Comparison of ENCODE assay signal across 9 cellular contexts in the genomic region with DNA sequence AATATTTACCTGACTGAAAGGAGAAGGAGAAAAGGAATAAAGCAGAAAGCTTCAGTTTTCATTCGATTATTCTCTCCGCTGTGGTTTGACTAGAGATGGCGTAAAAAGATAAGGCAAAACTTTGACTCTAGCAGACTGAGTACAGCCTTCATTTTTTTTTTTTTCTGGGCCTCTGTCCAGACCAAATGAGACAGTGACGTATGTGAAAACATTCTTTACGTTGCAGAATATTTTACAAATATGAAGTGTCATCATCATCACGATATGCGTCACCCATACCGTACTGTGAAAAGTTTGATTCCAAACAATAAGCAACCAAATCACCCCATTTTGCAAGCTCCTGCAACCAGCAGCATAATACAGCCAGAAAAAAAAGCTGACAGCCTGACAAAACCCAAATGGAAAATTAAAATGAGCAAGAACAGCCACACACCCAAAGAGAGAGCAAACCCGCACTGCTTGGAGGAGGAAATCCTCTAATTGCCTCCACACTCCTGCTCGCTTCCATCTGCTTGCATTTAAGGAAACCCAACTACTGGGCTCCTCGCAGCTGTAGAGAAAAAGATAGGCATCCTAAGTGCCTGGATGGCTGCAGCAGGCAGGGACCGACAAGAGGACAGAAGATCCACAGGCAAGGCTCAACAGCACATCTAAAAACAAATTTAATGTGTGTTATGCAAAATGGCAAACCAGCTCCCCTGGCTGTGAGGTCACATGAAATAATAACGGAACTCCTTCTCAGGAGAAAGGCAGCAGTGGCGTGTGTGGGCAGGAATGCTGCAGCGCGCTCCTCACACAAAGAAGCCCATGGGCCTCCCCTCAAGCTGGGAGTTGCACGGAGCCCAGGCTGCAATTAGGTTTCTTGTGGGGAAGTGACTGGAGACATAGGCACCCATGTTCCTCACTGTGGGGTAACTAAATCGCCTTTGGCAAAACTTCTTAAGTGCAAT.
DNase-seq lines count a peak whose midpoint lies in the region; ATAC-seq and TF ChIP-seq lines count a peak whose summit lies in the region.
"Had no signal": no experiment of that assay in that cellular context is flagged by ENCODE, and none has a peak within 500 bp of the region (broad histone marks: within the 10 kb centered on the region; RNA-seq: fewer than 3 reads in every experiment).

No MANE protein-coding gene starts in this region.

- H3K4me3 Mint-ChIP-seq in nephron, result peak overlapping the region in 2 of 3 experiments; percentile 45 to 48

- peaks cover 49% of the 10 kb centered on the region for H3K4me1 ChIP-seq in ectodermal cell (ENCODE audit: control insufficient read depth, insufficient read depth, low read length)

- DNase-seq in AG10803 (ENCODE audit: low read depth) (peak; percentile 91), DMS114 treated with DMSO at 0.1 percent for 48 hours (lab: John Stamatoyannopoulos, UW; ENCODE audit: unreplicated experiment) (no peak)
- DNase-seq: MM.1S had no signal

- H3K4me1 Mint-ChIP-seq in nephron, result peaks cover 83% of the 10 kb centered on the region

- peak overlapping the region; percentile 56 for H3K27ac ChIP-seq in ectodermal cell (ENCODE audit: insufficient read depth, low read depth, low read length, poor library complexity, severe bottlenecking)

- no peaks in the 10 kb centered on the region for H3K9me3 Mint-ChIP-seq in nephron

- H3K4me3 ChIP-seq in AG10803 (ENCODE audit: low read length) (peak overlapping the region; percentile 46), ectodermal cell (ENCODE audit: insufficient read depth, low read depth, low read length) (no peak overlapping the region)

- no peak for TF ChIP-seq CTCF in AG10803 (conservative IDR thresholded peaks at IDR 0.05; ENCODE audit: low read length)
- no peak for TF ChIP-seq CTCF in nephron (IDR thresholded peaks at IDR 0.05; ENCODE audit: unreplicated experiment in 3 of 3)

- peak overlapping the region; percentile 84 to 93 (median 87) for H3K27ac Mint-ChIP-seq in nephron

- no peaks in the 10 kb centered on the region for H3K36me3 ChIP-seq in ectodermal cell (ENCODE audit: control insufficient read depth, insufficient read depth, low read length)

- ATAC-seq in SK-N-SH treated with all-trans-retinoic acid at 6 μM for 48 hours (peak; percentile 81), GM21390 (IDR thresholded peaks at IDR 0.05; ENCODE audit: unreplicated experiment) (no peak), GM18502 (IDR thresholded peaks at IDR 0.05; ENCODE audit: poor library complexity, unreplicated experiment) (no peak), GM21737 (IDR thresholded peaks at IDR 0.05; ENCODE audit: unreplicated experiment) (no peak)

- WGBS in ectodermal cell, 2 experiments, result 81% methylated on average over 18 of the region's 18 CpGs

- H3K27me3 Mint-ChIP-seq in nephron (ENCODE audit: low read depth), result no peaks in the 10 kb centered on the region

- H3K27me3 ChIP-seq in ectodermal cell (ENCODE audit: control insufficient read depth, insufficient read depth, low read length, poor library complexity, severe bottlenecking), result no peaks in the 10 kb centered on the region

- H3K9me3 ChIP-seq in ectodermal cell (ENCODE audit: control insufficient read depth, low read length), result no peaks in the 10 kb centered on the region

- peaks cover 15% of the 10 kb centered on the region for H3K36me3 Mint-ChIP-seq in nephron (ENCODE audit: low read depth)

TF ChIP-seq in SK-N-SH treated with all-trans-retinoic acid at 6 μM for 48 hours, 23 proteins besides CTCF, POLR2A, EP300 and RAD21:
- no peak for TF ChIP-seq ESRRG (CRISPR knock-in tag; IDR thresholded peaks at IDR 0.05)
- no peak for TF ChIP-seq CSDC2 (CRISPR knock-in tag; IDR thresholded peaks at IDR 0.05)
- peak; percentile 56; the same call in 1 of the 2 replicates for TF ChIP-seq TOX (CRISPR knock-in tag; IDR thresholded peaks at IDR 0.05; ENCODE audit: borderline replicate concordance)
- TF ChIP-seq CREB5 (CRISPR knock-in tag; IDR thresholded peaks at IDR 0.05; ENCODE audit: low read depth), result no peak
- no peak for TF ChIP-seq BACH2 (CRISPR knock-in tag; IDR thresholded peaks at IDR 0.05; ENCODE audit: borderline replicate concordance)
- TF ChIP-seq POU6F1 (CRISPR knock-in tag; IDR thresholded peaks at IDR 0.05; ENCODE audit: borderline replicate concordance, low read depth), result no peak
- TF ChIP-seq ZNF565 (CRISPR knock-in tag; conservative IDR thresholded peaks at IDR 0.05; ENCODE audit: low read depth), result no peak
- no peak for TF ChIP-seq ARNTL (CRISPR knock-in tag; IDR thresholded peaks at IDR 0.05; ENCODE audit: borderline replicate concordance, low read depth)
- TF ChIP-seq GLIS3 (CRISPR knock-in tag; IDR thresholded peaks at IDR 0.05), result no peak
- peak; percentile 16; the same call in 1 of the 2 replicates for TF ChIP-seq ISL1 (CRISPR knock-in tag; IDR thresholded peaks at IDR 0.05)
- no peak for TF ChIP-seq RARB (CRISPR knock-in tag; IDR thresholded peaks at IDR 0.05)
- no peak for TF ChIP-seq PPARA (CRISPR knock-in tag; IDR thresholded peaks at IDR 0.05; ENCODE audit: borderline replicate concordance)
- TF ChIP-seq, protein P1, sequence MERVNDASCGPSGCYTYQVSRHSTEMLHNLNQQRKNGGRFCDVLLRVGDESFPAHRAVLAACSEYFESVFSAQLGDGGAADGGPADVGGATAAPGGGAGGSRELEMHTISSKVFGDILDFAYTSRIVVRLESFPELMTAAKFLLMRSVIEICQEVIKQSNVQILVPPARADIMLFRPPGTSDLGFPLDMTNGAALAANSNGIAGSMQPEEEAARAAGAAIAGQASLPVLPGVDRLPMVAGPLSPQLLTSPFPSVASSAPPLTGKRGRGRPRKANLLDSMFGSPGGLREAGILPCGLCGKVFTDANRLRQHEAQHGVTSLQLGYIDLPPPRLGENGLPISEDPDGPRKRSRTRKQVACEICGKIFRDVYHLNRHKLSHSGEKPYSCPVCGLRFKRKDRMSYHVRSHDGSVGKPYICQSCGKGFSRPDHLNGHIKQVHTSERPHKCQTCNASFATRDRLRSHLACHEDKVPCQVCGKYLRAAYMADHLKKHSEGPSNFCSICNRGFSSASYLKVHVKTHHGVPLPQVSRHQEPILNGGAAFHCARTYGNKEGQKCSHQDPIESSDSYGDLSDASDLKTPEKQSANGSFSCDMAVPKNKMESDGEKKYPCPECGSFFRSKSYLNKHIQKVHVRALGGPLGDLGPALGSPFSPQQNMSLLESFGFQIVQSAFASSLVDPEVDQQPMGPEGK (CRISPR knock-in tag; IDR thresholded peaks at IDR 0.05; ENCODE audit: borderline replicate concordance), result no peak
- TF ChIP-seq, protein P2, sequence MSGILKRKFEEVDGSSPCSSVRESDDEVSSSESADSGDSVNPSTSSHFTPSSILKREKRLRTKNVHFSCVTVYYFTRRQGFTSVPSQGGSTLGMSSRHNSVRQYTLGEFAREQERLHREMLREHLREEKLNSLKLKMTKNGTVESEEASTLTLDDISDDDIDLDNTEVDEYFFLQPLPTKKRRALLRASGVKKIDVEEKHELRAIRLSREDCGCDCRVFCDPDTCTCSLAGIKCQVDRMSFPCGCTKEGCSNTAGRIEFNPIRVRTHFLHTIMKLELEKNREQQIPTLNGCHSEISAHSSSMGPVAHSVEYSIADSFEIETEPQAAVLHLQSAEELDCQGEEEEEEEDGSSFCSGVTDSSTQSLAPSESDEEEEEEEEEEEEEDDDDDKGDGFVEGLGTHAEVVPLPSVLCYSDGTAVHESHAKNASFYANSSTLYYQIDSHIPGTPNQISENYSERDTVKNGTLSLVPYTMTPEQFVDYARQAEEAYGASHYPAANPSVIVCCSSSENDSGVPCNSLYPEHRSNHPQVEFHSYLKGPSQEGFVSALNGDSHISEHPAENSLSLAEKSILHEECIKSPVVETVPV (CRISPR knock-in tag; IDR thresholded peaks at IDR 0.05), result no peak
- TF ChIP-seq OSR1 (CRISPR knock-in tag; IDR thresholded peaks at IDR 0.05), result no peak
- TF ChIP-seq ZNF70 (CRISPR knock-in tag; IDR thresholded peaks at IDR 0.05), result no peak
- TF ChIP-seq ZNF8 (CRISPR knock-in tag; IDR thresholded peaks at IDR 0.05), result no peak
- no peak for TF ChIP-seq ZFP3 (CRISPR knock-in tag; IDR thresholded peaks at IDR 0.05)
- TF ChIP-seq TCF4 (CRISPR knock-in tag; IDR thresholded peaks at IDR 0.05; ENCODE audit: borderline replicate concordance), result peak; percentile 52; the same call in 1 of the 2 replicates
- 0 out of 2 replicates have a peak, but pooled peaks have one; percentile 45 for TF ChIP-seq ZC3H10 (CRISPR knock-in tag; IDR thresholded peaks at IDR 0.05)
